Comparison of ENCODE assay signal across 7 cellular contexts in genomic region chr20:17939622-17940446, GRCh38. TPM values are rescaled to one million over a fixed set of nuclear protein-coding genes. Genes with fewer than 3 reads are reported as not detected.
DNase-seq lines count a peak whose midpoint lies in the region; ATAC-seq lines count a peak whose summit lies in the region.

No MANE protein-coding gene starts in this region.

- no peak overlapping the region for H3K4me3 Mint-ChIP-seq in activated CD8-positive, alpha-beta T cell treated with anti-CD3 and anti-CD28 coated beads, Interleukin-2, amount 10 ng/mL, durations not matched to agents 7 days and 5 days
- no peak overlapping the region for H3K4me3 Mint-ChIP-seq in naive thymus-derived CD8-positive, alpha-beta T cell

- peaks cover 41% of the 10 kb centered on the region for H3K36me3 Mint-ChIP-seq in activated CD8-positive, alpha-beta T cell treated with anti-CD3 and anti-CD28 coated beads, Interleukin-2, amount 10 ng/mL, durations not matched to agents 7 days and 5 days (ENCODE audit: low read depth)
- H3K36me3 Mint-ChIP-seq in naive thymus-derived CD8-positive, alpha-beta T cell = peaks cover 0 to 42% (median 0%) of the 10 kb centered on the region in 3 donors

- intact Hi-C loops in aorta (cut with DNase I) = loop anchor here in 1 of 2 donors (10.0 kb wide), 1 partner anchor 435 kb away; no protein-coding TSS in a partner anchor

- H3K9me3 Mint-ChIP-seq in activated CD8-positive, alpha-beta T cell treated with anti-CD3 and anti-CD28 coated beads, Interleukin-2, amount 10 ng/mL, durations not matched to agents 7 days and 5 days (ENCODE audit: insufficient read depth) = no peaks in the 10 kb centered on the region
- H3K9me3 Mint-ChIP-seq in naive thymus-derived CD8-positive, alpha-beta T cell = no peaks in the 10 kb centered on the region

- no peaks in the 10 kb centered on the region for H3K9me3 ChIP-seq in aorta (ENCODE audit: control insufficient read depth, low read length)

- no peaks in the 10 kb centered on the region for H3K27me3 ChIP-seq in aorta (ENCODE audit: control insufficient read depth in 1 of 2, insufficient read depth in 2 of 2, low read length in 1 of 2)

- H3K4me1 ChIP-seq in aorta (ENCODE audit: control insufficient read depth in 1 of 2, insufficient read depth in 2 of 2, low read length in 2 of 2) = peaks cover 0 to 2% of the 10 kb centered on the region in 2 donors

- ATAC-seq in GM18511 (IDR thresholded peaks at IDR 0.05; ENCODE audit: unreplicated experiment) (peak; percentile 5), HG02885 (IDR thresholded peaks at IDR 0.05; ENCODE audit: poor library complexity, unreplicated experiment) (peak; percentile 1), aorta (ENCODE audit: low FRiP score) (no peak), HG03159 (IDR thresholded peaks at IDR 0.05; ENCODE audit: unreplicated experiment) (no peak)
- peak; percentile 40 for ATAC-seq in activated CD8-positive, alpha-beta T cell treated with anti-CD3 and anti-CD28 coated beads, Interleukin-2, amount 10 ng/mL, durations not matched to agents 7 days and 5 days
- peak; percentile 16 to 24 for ATAC-seq in naive thymus-derived CD8-positive, alpha-beta T cell

- peaks cover 28% of the 10 kb centered on the region for H3K4me1 Mint-ChIP-seq in activated CD8-positive, alpha-beta T cell treated with anti-CD3 and anti-CD28 coated beads, Interleukin-2, amount 10 ng/mL, durations not matched to agents 7 days and 5 days (ENCODE audit: low read depth)
- H3K4me1 Mint-ChIP-seq in naive thymus-derived CD8-positive, alpha-beta T cell = peaks cover 0 to 27% (median 6%) of the 10 kb centered on the region in 4 donors

- peak overlapping the region; percentile 66 for H3K27ac Mint-ChIP-seq in activated CD8-positive, alpha-beta T cell treated with anti-CD3 and anti-CD28 coated beads, Interleukin-2, amount 10 ng/mL, durations not matched to agents 7 days and 5 days
- peak overlapping the region in 2 of 10 donors; percentile 52 to 74 for H3K27ac Mint-ChIP-seq in naive thymus-derived CD8-positive, alpha-beta T cell

- POLR2A ChIA-PET in activated CD8-positive, alpha-beta T cell treated with anti-CD3 and anti-CD28 coated beads, Interleukin-2, amount 10 ng/mL, durations not matched to agents 7 days and 5 days (lab: Charles Lee) = interaction anchor here (1.2 to 1.3 kb wide), 2 partner anchors 16 to 29 kb away, joined by 3 to 4 read pairs; partner anchors contain the start of genes MGME1 and SNX5
- POLR2A ChIA-PET in naive thymus-derived CD8-positive, alpha-beta T cell (lab: Charles Lee) = interaction anchor here (1.0 kb wide), 1 partner anchor 28 kb away, joined by 3 read pairs; no protein-coding TSS in a partner anchor

- H3K4me3 ChIP-seq in aorta (ENCODE audit: low read length in 2 of 2) = no peak overlapping the region

- H3K27ac ChIP-seq in aorta (ENCODE audit: low read depth in 1 of 2, low read length in 2 of 2) = no peak overlapping the region

- WGBS in aorta, 2 donors = 66 to 74% methylated on average over 7 of the region's 7 CpGs

- H3K27me3 Mint-ChIP-seq in activated CD8-positive, alpha-beta T cell treated with anti-CD3 and anti-CD28 coated beads, Interleukin-2, amount 10 ng/mL, durations not matched to agents 7 days and 5 days (ENCODE audit: low read depth) = no peaks in the 10 kb centered on the region
- peaks cover 0 to 2% (median 0%) of the 10 kb centered on the region in 5 donors for H3K27me3 Mint-ChIP-seq in naive thymus-derived CD8-positive, alpha-beta T cell

- CTCF ChIA-PET in activated CD8-positive, alpha-beta T cell treated with anti-CD3 and anti-CD28 coated beads, Interleukin-2, amount 10 ng/mL, durations not matched to agents 7 days and 5 days (lab: Charles Lee) = interaction anchor here (0.6 to 4.6 kb wide), 18 partner anchors 9 to 434 kb away, joined by 3 to 33 read pairs (median 8); partner anchors contain the start of genes BFSP1, RRBP1 and SNX5

- H3K36me3 ChIP-seq in aorta (ENCODE audit: control insufficient read depth in 1 of 2, insufficient read depth in 2 of 2, low read length in 1 of 2) = peaks cover 3 to 4% of the 10 kb centered on the region in 2 donors

- DNase-seq in activated CD8-positive, alpha-beta T cell treated with anti-CD3 and anti-CD28 coated beads, Interleukin-2, amount 10 ng/mL, durations not matched to agents 7 days and 5 days = no peak
- no peak for DNase-seq in naive thymus-derived CD8-positive, alpha-beta T cell
- no peak for DNase-seq in aorta
- DNase-seq in COLO668 (lab: John Stamatoyannopoulos, UW; ENCODE audit: unreplicated experiment) = no peak

RNA-seq across cellular contexts. Expression of gene SNX5, which starts 28.8 kb away (rescaled TPM):
- 100 to 1,000 TPM; 168 to 177 TPM for total RNA-seq in activated CD8-positive, alpha-beta T cell treated with anti-CD3 and anti-CD28 coated beads, Interleukin-2, amount 10 ng/mL, durations not matched to agents 7 days and 5 days
- 10 to 100 TPM; 56.9 to 68.2 TPM for total RNA-seq in naive thymus-derived CD8-positive, alpha-beta T cell
- polyA plus RNA-seq in naive thymus-derived CD8-positive, alpha-beta T cell = 10 to 100 TPM; 38.8 to 58.6 (median 44.4) TPM
- 10 to 100 TPM; 51.2 to 70.9 TPM for total RNA-seq in aorta
- 10 to 100 TPM; 56.1 to 62.5 TPM for polyA plus RNA-seq in aorta

RNA-seq across cellular contexts. Expression of gene MGME1, which starts 29.0 kb away (rescaled TPM):
- total RNA-seq in activated CD8-positive, alpha-beta T cell treated with anti-CD3 and anti-CD28 coated beads, Interleukin-2, amount 10 ng/mL, durations not matched to agents 7 days and 5 days = 10 to 100 TPM; 39.4 to 46.9 TPM
- total RNA-seq in naive thymus-derived CD8-positive, alpha-beta T cell = 10 to 100 TPM; 10.4 to 11.5 TPM
- polyA plus RNA-seq in naive thymus-derived CD8-positive, alpha-beta T cell = 1 to 10 TPM; 1.1 to 5.1 (median 2.1) TPM
- 10 to 100 TPM; 10.8 to 14.7 TPM for total RNA-seq in aorta
- 10 to 100 TPM in 1 of 2 donors, 1 to 10 TPM in 1; 8.8 to 13.4 TPM for polyA plus RNA-seq in aorta

Comparison
In these comparisons a context has a peak if more than half of its experiments do, and no peak if none do; other contexts are left out.
1. ATAC-seq: peak in GM18511 (single experiment), HG02885 (single experiment), activated CD8-positive, alpha-beta T cell treated with anti-CD3 and anti-CD28 coated beads, Interleukin-2, amount 10 ng/mL, durations not matched to agents 7 days and 5 days (single experiment) and naive thymus-derived CD8-positive, alpha-beta T cell (2 of 2); none in aorta (single experiment) and HG03159 (single experiment).